18 cellular contexts compared by ENCODE assay signal in genomic region chr2:82124629-82125028, GRCh38.
DNase-seq lines count a peak whose midpoint lies in the region; ATAC-seq and TF ChIP-seq lines count a peak whose summit lies in the region.
"Had no signal": no experiment of that assay in that cellular context is flagged by ENCODE, and none has a peak within 500 bp of the region (broad histone marks: within the 10 kb centered on the region; RNA-seq: fewer than 3 reads in every experiment).

No MANE protein-coding gene starts in this region.

- H3K4me1 Mint-ChIP-seq in activated T-cell treated with anti-CD3 and anti-CD28 coated beads, Interleukin-2, amount 50 U/mL, for 24 hours (ENCODE audit: low read depth): no peaks in the 10 kb centered on the region
- H3K4me1 Mint-ChIP-seq in chondrocyte (ENCODE audit: low read depth): no peaks in the 10 kb centered on the region
- H3K4me1 Mint-ChIP-seq: CD4-positive, alpha-beta memory T cell had no signal

- no peak overlapping the region for H3K4me3 Mint-ChIP-seq in activated T-cell treated with anti-CD3 and anti-CD28 coated beads, Interleukin-2, amount 50 U/mL, for 24 hours
- no peak overlapping the region for H3K4me3 Mint-ChIP-seq in chondrocyte (ENCODE audit: unreplicated experiment)
- H3K4me3 Mint-ChIP-seq: CD4-positive, alpha-beta memory T cell; H9 had no signal

- no peak overlapping the region for H3K27ac Mint-ChIP-seq in activated T-cell treated with anti-CD3 and anti-CD28 coated beads, Interleukin-2, amount 50 U/mL, for 24 hours
- no peak overlapping the region for H3K27ac Mint-ChIP-seq in chondrocyte (ENCODE audit: unreplicated experiment)
- H3K27ac Mint-ChIP-seq: CD4-positive, alpha-beta memory T cell; H9 had no signal

- no peaks in the 10 kb centered on the region for H3K36me3 Mint-ChIP-seq in activated T-cell treated with anti-CD3 and anti-CD28 coated beads, Interleukin-2, amount 50 U/mL, for 24 hours (ENCODE audit: low read depth)
- H3K36me3 Mint-ChIP-seq in chondrocyte (ENCODE audit: low read depth): no peaks in the 10 kb centered on the region
- H3K36me3 Mint-ChIP-seq: CD4-positive, alpha-beta memory T cell had no signal

- no peaks in the 10 kb centered on the region for H3K27me3 Mint-ChIP-seq in activated T-cell treated with anti-CD3 and anti-CD28 coated beads, Interleukin-2, amount 50 U/mL, for 24 hours
- H3K27me3 Mint-ChIP-seq in chondrocyte (ENCODE audit: low read depth): no peaks in the 10 kb centered on the region
- H3K27me3 Mint-ChIP-seq: CD4-positive, alpha-beta memory T cell had no signal

- peaks cover 12% of the 10 kb centered on the region for H3K9me3 Mint-ChIP-seq in activated T-cell treated with anti-CD3 and anti-CD28 coated beads, Interleukin-2, amount 50 U/mL, for 24 hours
- peaks cover 8% of the 10 kb centered on the region for H3K9me3 Mint-ChIP-seq in chondrocyte (ENCODE audit: low read depth)

- H3K4me3 ChIP-seq in MG63: no peak overlapping the region
- no peak overlapping the region for H3K4me3 ChIP-seq in epithelial cell of esophagus (ENCODE audit: low read length)

- DNase-seq in H4 (ENCODE audit: low spot score): peak; percentile 13
- DNase-seq in MG63: peak; percentile 10
- peak; percentile 1 for DNase-seq in epithelial cell of esophagus (ENCODE audit: low read depth)
- no peak for DNase-seq in activated T-cell treated with anti-CD3 and anti-CD28 coated beads, Interleukin-2, amount 50 U/mL, for 24 hours
- DNase-seq in GM20000 (ENCODE audit: low spot score): no peak
- no peak for DNase-seq in chondrocyte (ENCODE audit: low spot score)
- DNase-seq: BE2C; CD4-positive, alpha-beta memory T cell; DMS79 treated with DMSO at 0.1 percent for 48 hours; GF-D8; H9; NCI-H1092 treated with DMSO at 0.1 percent for 48 hours; NCI-H2081 treated with DMSO at 0.1 percent for 48 hours; NCI-H510A treated with DMSO at 0.1 percent for 48 hours; NCI-H82 had no signal

- H3K27me3 ChIP-seq in MG63: no peaks in the 10 kb centered on the region
- H3K27me3 ChIP-seq: BE2C had no signal

- H3K36me3 ChIP-seq in MG63: no peaks in the 10 kb centered on the region
- H3K36me3 ChIP-seq: BE2C had no signal

- H3K9me3 ChIP-seq in MG63: no peaks in the 10 kb centered on the region
- H3K9me3 ChIP-seq: BE2C had no signal

- ATAC-seq in GM21717 (IDR thresholded peaks at IDR 0.05; ENCODE audit: unreplicated experiment): no peak
- ATAC-seq: Panc1, Right ventricle myocardium inferior had no signal

- TF ChIP-seq CTCF in epithelial cell of esophagus (IDR thresholded peaks at IDR 0.05; ENCODE audit: insufficient read depth, low read depth, low read length, missing control alignments) (no peak), GM20000 (IDR thresholded peaks at IDR 0.05; ENCODE audit: extremely low read depth, missing control alignments) (no peak), chondrocyte (IDR thresholded peaks at IDR 0.05) (no peak)

Comparison
In these comparisons a context has a peak if more than half of its experiments do, and no peak if none do; other contexts are left out.
1. DNase-seq: peak in H4 (single experiment), MG63 (single experiment) and epithelial cell of esophagus (single experiment); none in activated T-cell treated with anti-CD3 and anti-CD28 coated beads, Interleukin-2, amount 50 U/mL, for 24 hours (single experiment), GM20000 (single experiment) and chondrocyte (single experiment).